In genomic region chr1:94628174-94628843, GRCh38 we compare ENCODE assay signal across 15 cellular contexts.
DNase-seq lines count a peak whose midpoint lies in the region; ATAC-seq and TF ChIP-seq lines count a peak whose summit lies in the region.
"Had no signal": no experiment of that assay in that cellular context is flagged by ENCODE, and none has a peak within 500 bp of the region (broad histone marks: within the 10 kb centered on the region; RNA-seq: fewer than 3 reads in every experiment).

No MANE protein-coding gene starts in this region.

- no peaks in the 10 kb centered on the region for H3K9me3 Mint-ChIP-seq in CD8-positive, alpha-beta T cell
- H3K9me3 Mint-ChIP-seq: CD4-positive, alpha-beta T cell had no signal

- CTCF ChIA-PET in IMR-90 (lab: Yijun Ruan, JAX) = no interaction called here
- CTCF ChIA-PET in CD8-positive, alpha-beta T cell (lab: Charles Lee) = interaction anchor here (1.5 to 1.6 kb wide), 2 partner anchors 10 to 11 kb away, joined by 3 to 4 read pairs; no protein-coding TSS in a partner anchor

- ATAC-seq in IMR-90 (ENCODE audit: low read depth) (no peak), heart left ventricle (peak in 3 of 4 donors; percentile 32 to 57 (median 46)), right cardiac atrium (peak; percentile 72 to 80), GM21360 (IDR thresholded peaks at IDR 0.05; ENCODE audit: unreplicated experiment) (no peak), HG03342 (IDR thresholded peaks at IDR 0.05; ENCODE audit: unreplicated experiment) (no peak)
- no peak for ATAC-seq in CD8-positive, alpha-beta T cell
- ATAC-seq: HepG2 had no signal

- WGBS in IMR-90 (ENCODE audit: extremely low coverage in 2 of 2, insufficient read length in 1 of 2), 2 experiments = 100% methylated on average over 1 of the region's 9 CpGs; no CpG with 5 or more reads in 1 of the 2 experiments
- WGBS in heart left ventricle, 4 donors = 69 to 80% (median 78%) methylated on average over 4 to 9 of the region's 9 CpGs
- WGBS in right cardiac atrium = 74% methylated on average over 9 of the region's 9 CpGs

- no peak for TF ChIP-seq CTCF in IMR-90 (conservative IDR thresholded peaks at IDR 0.05; ENCODE audit: low read depth, low read length)
- no peak for TF ChIP-seq CTCF in heart left ventricle (IDR thresholded peaks at IDR 0.05)
- no peak for TF ChIP-seq CTCF in osteoblast (IDR thresholded peaks at IDR 0.05; ENCODE audit: extremely low read depth, low read depth, low read length)
- TF ChIP-seq CTCF in CD8-positive, alpha-beta T cell (IDR thresholded peaks at IDR 0.05) = no peak

- H4K8ac ChIP-seq in IMR-90 (ENCODE audit: low read depth in 2 of 2, low read length in 2 of 2) = peak overlapping the region; percentile 74 to 82

- no peaks in the 10 kb centered on the region for H3K27me3 ChIP-seq in IMR-90 (ENCODE audit: control insufficient read depth, insufficient read depth, low read length)
- no peaks in the 10 kb centered on the region for H3K27me3 ChIP-seq in heart left ventricle
- no peaks in the 10 kb centered on the region for H3K27me3 ChIP-seq in right cardiac atrium (ENCODE audit: control insufficient read depth, insufficient read depth)
- peaks cover 10% of the 10 kb centered on the region for H3K27me3 ChIP-seq in osteoblast (ENCODE audit: insufficient read depth, low read length)
- H3K27me3 ChIP-seq in CD8-positive, alpha-beta T cell (ENCODE audit: insufficient read depth, low read length) = no peaks in the 10 kb centered on the region

- H3K4me1 ChIP-seq in IMR-90 (ENCODE audit: control insufficient read depth, insufficient read depth, low read length) (peaks cover 13% of the 10 kb centered on the region), heart left ventricle (peaks cover 0 to 15% (median 0%) of the 10 kb centered on the region in 12 donors), right cardiac atrium (ENCODE audit: control insufficient read depth, insufficient read depth, low read length) (no peaks in the 10 kb centered on the region), osteoblast (ENCODE audit: insufficient read depth, low read length) (peaks cover 3% of the 10 kb centered on the region)
- H3K4me1 ChIP-seq in CD8-positive, alpha-beta T cell (ENCODE audit: insufficient read depth, low read length) = no peaks in the 10 kb centered on the region
- H3K4me1 ChIP-seq: HAP-1 had no signal

- no peaks in the 10 kb centered on the region for H3K79me1 ChIP-seq in IMR-90 (ENCODE audit: low read depth in 1 of 2, low read length in 2 of 2)

- H3K56ac ChIP-seq in IMR-90 (ENCODE audit: extremely low read depth, insufficient read depth, low read length) = no peak overlapping the region

- in situ Hi-C loops in IMR-90 (cut with MboI; ENCODE audit: low sequenced_read_pairs) = no loop called here

- H3K4me2 ChIP-seq in IMR-90 (ENCODE audit: low read depth, low read length) (no peak overlapping the region), osteoblast (ENCODE audit: insufficient read depth, low read length) (no peak overlapping the region)

- H3K9me3 ChIP-seq in IMR-90 (ENCODE audit: control insufficient read depth, insufficient read depth, low read length) (no peaks in the 10 kb centered on the region), heart left ventricle (peaks cover 0 to 7% (median 0%) of the 10 kb centered on the region in 12 donors), right cardiac atrium (ENCODE audit: control insufficient read depth, low read length) (no peaks in the 10 kb centered on the region), osteoblast (ENCODE audit: low read depth, low read length) (no peaks in the 10 kb centered on the region)
- no peaks in the 10 kb centered on the region for H3K9me3 ChIP-seq in CD8-positive, alpha-beta T cell (ENCODE audit: low read length)
- H3K9me3 ChIP-seq: HAP-1 had no signal

- no peak for DNase-seq in IMR-90
- no peak for DNase-seq in heart left ventricle
- no peak for DNase-seq in right cardiac atrium
- DNase-seq in osteoblast (ENCODE audit: insufficient read length, low spot score, missing footprints) = peak; percentile 45
- no peak for DNase-seq in CD8-positive, alpha-beta T cell
- DNase-seq: C1 segment of cervical spinal cord; CD4-positive, alpha-beta T cell; DMS79 treated with DMSO at 0.1 percent for 48 hours; EL; GOT3 had no signal

- TF ChIP-seq POLR2A in IMR-90 (IDR thresholded peaks at IDR 0.05; ENCODE audit: low read depth, low read length) (no peak), heart left ventricle (IDR thresholded peaks at IDR 0.05) (no peak)

- H3K36me3 ChIP-seq in IMR-90 (ENCODE audit: control insufficient read depth, insufficient read depth, low read length) (no peaks in the 10 kb centered on the region), heart left ventricle (no peaks in the 10 kb centered on the region), osteoblast (ENCODE audit: insufficient read depth, low read length) (no peaks in the 10 kb centered on the region)
- no peaks in the 10 kb centered on the region for H3K36me3 ChIP-seq in CD8-positive, alpha-beta T cell (ENCODE audit: insufficient read depth, low read length)
- H3K36me3 ChIP-seq: HAP-1 had no signal

- POLR2A ChIA-PET in IMR-90 (lab: Charles Lee; ENCODE audit: unreplicated experiment) = interaction anchor here (1.1 kb wide), 1 partner anchor 86 kb away, joined by 7 read pairs; the partner anchor contains the start of gene F3
- POLR2A ChIA-PET in CD8-positive, alpha-beta T cell (lab: Charles Lee) = no interaction called here

- no peak for TF ChIP-seq RAD21 in IMR-90 (IDR thresholded peaks at IDR 0.05; ENCODE audit: low read length)

- H2BK20ac ChIP-seq in IMR-90 (ENCODE audit: low read depth, low read length) = peak overlapping the region; percentile 96

- dilution Hi-C loops in IMR-90 (cut with HindIII; ENCODE audit: low sequenced_read_pairs, unreplicated experiment) = no loop called here

- peak overlapping the region; percentile 80 for H4K5ac ChIP-seq in IMR-90 (ENCODE audit: low read depth, low read length)

- peak overlapping the region; percentile 100 for H2BK15ac ChIP-seq in IMR-90 (ENCODE audit: low read depth, low read length)

- no peaks in the 10 kb centered on the region for H4K20me1 ChIP-seq in IMR-90 (ENCODE audit: insufficient read depth, low read length)
- H4K20me1 ChIP-seq in osteoblast (ENCODE audit: insufficient read depth, low read length) = no peaks in the 10 kb centered on the region

- no TSS peak for BruUV-seq in IMR-90 (replicated peaks; lab: Mats Ljungman, UMichigan)

- no peaks in the 10 kb centered on the region for H3K79me2 ChIP-seq in osteoblast (ENCODE audit: insufficient read depth, low read length)

- peaks cover 5% of the 10 kb centered on the region; the same call in 1 of the 2 replicates for H3K9me1 ChIP-seq in IMR-90 (ENCODE audit: insufficient read depth, low read length)

- intact Hi-C loops in IMR-90 (cut with micrococcal nuclease) (no loop called here), heart left ventricle (cut with DNase I) (no loop called here), right cardiac atrium (cut with DNase I) (no loop called here)
- intact Hi-C loops in CD8-positive, alpha-beta T cell (cut with DNase I, micrococcal nuclease) = no loop called here

- H2BK120ac ChIP-seq in IMR-90 (ENCODE audit: low read depth, low read length) = peak overlapping the region; percentile 95

- peak overlapping the region; percentile 33 for H2BK5ac ChIP-seq in IMR-90 (ENCODE audit: low read depth, low read length, poor library complexity, severe bottlenecking)

- no peak overlapping the region for H3K9ac ChIP-seq in IMR-90 (ENCODE audit: low read depth, low read length)

- peak overlapping the region; percentile 89 for H3K18ac ChIP-seq in IMR-90 (ENCODE audit: low read depth, low read length)

- H3K14ac ChIP-seq in IMR-90 (replicated peaks; ENCODE audit: low read depth, low read length) = 0 out of 2 replicates have a peak overlapping the region, but pooled peaks have one; percentile 14

- H2AK9ac ChIP-seq in IMR-90 (replicated peaks; ENCODE audit: low read depth, low read length, poor library complexity) = peak overlapping the region; percentile 37

- no peak overlapping the region for H3K4me3 Mint-ChIP-seq in CD8-positive, alpha-beta T cell
- H3K4me3 Mint-ChIP-seq: B cell; CD4-positive, alpha-beta T cell had no signal

- no peak overlapping the region for H3K4me3 ChIP-seq in IMR-90 (ENCODE audit: insufficient read depth, low read depth, low read length)
- no peak overlapping the region for H3K4me3 ChIP-seq in heart left ventricle
- H3K4me3 ChIP-seq in right cardiac atrium (ENCODE audit: low read length) = no peak overlapping the region
- no peak overlapping the region for H3K4me3 ChIP-seq in osteoblast (ENCODE audit: insufficient read depth, low read length)
- H3K4me3 ChIP-seq in CD8-positive, alpha-beta T cell (ENCODE audit: low read depth, low read length) = no peak overlapping the region
- H3K4me3 ChIP-seq: HAP-1 had no signal

- H2AFZ ChIP-seq in IMR-90 (replicated peaks; ENCODE audit: low read length, poor library complexity) (no peak overlapping the region), osteoblast (ENCODE audit: low read length) (no peak overlapping the region)

- H3K23ac ChIP-seq in IMR-90 (ENCODE audit: low read depth, low read length) = peak overlapping the region; percentile 50; the same call in 1 of the 2 replicates

- no peaks in the 10 kb centered on the region for H3K36me3 Mint-ChIP-seq in CD8-positive, alpha-beta T cell

- H3K27ac Mint-ChIP-seq in CD8-positive, alpha-beta T cell = no peak overlapping the region
- H3K27ac Mint-ChIP-seq: B cell; CD4-positive, alpha-beta T cell had no signal

- H3K27me3 Mint-ChIP-seq in CD8-positive, alpha-beta T cell (ENCODE audit: low read depth) = no peaks in the 10 kb centered on the region

- H3K27ac ChIP-seq in IMR-90 (ENCODE audit: insufficient read depth, low read length) (no peak overlapping the region), heart left ventricle (peak overlapping the region in 1 of 12 donors; percentile 10), right cardiac atrium (ENCODE audit: low read length) (no peak overlapping the region), osteoblast (ENCODE audit: low read depth, low read length) (no peak overlapping the region)
- H3K27ac ChIP-seq in CD8-positive, alpha-beta T cell (ENCODE audit: low read depth, low read length) = no peak overlapping the region

- peak overlapping the region; percentile 70 for H2AK5ac ChIP-seq in IMR-90 (ENCODE audit: low read depth, low read length)

- H3K4me1 Mint-ChIP-seq in CD8-positive, alpha-beta T cell (ENCODE audit: low read depth) = no peaks in the 10 kb centered on the region
- H3K4me1 Mint-ChIP-seq: B cell had no signal

- H3K4ac ChIP-seq in IMR-90 (ENCODE audit: low read depth, low read length) = peak overlapping the region; percentile 89

- peak overlapping the region; percentile 60 for H4K91ac ChIP-seq in IMR-90 (ENCODE audit: insufficient read depth, low read depth, low read length)

TF ChIP-seq in IMR-90, 13 proteins besides CTCF, POLR2A, EP300 and RAD21 (continues in another document):
- no peak for TF ChIP-seq NFE2L2 (IDR thresholded peaks at IDR 0.05; ENCODE audit: low read depth, low read length)
- TF ChIP-seq FOS (IDR thresholded peaks at IDR 0.05; ENCODE audit: low read depth, low read length) = no peak
- no peak for TF ChIP-seq MAFK (IDR thresholded peaks at IDR 0.05; ENCODE audit: low read depth, low read length)
- no peak for TF ChIP-seq CHD1 (IDR thresholded peaks at IDR 0.05; ENCODE audit: low read depth, low read length)

Comparison
In these comparisons a context has a peak if more than half of its experiments do, and no peak if none do; other contexts are left out.
1. ATAC-seq: peak in heart left ventricle (3 of 4) and right cardiac atrium (2 of 2); none in IMR-90 (single experiment), GM21360 (single experiment), CD8-positive, alpha-beta T cell (single experiment) and HG03342 (single experiment).